Comparison of ENCODE assay signal across 12 cellular contexts in genomic region chr14:69052181-69052601, GRCh38.
A peak's percentile ranks its signal among the peaks of the same experiment; 100 is the strongest.
DNase-seq lines count a peak whose midpoint lies in the region; ATAC-seq and TF ChIP-seq lines count a peak whose summit lies in the region.
"Had no signal": no experiment of that assay in that cellular context is flagged by ENCODE, and none has a peak within 500 bp of the region (broad histone marks: within the 10 kb centered on the region; RNA-seq: fewer than 3 reads in every experiment).

No MANE protein-coding gene starts in this region.

- no peaks in the 10 kb centered on the region for H3K27me3 ChIP-seq in heart left ventricle
- H3K27me3 ChIP-seq in mammary epithelial cell (ENCODE audit: insufficient read depth, low read length) = no peaks in the 10 kb centered on the region
- no peaks in the 10 kb centered on the region for H3K27me3 ChIP-seq in upper lobe of left lung

- ATAC-seq in heart left ventricle (peak in 3 of 4 donors; percentile 16 to 43 (median 35)), left ventricle myocardium superior (no peak), upper lobe of left lung (ENCODE audit: low FRiP score in 2 of 2) (no peak), GM18858 (IDR thresholded peaks at IDR 0.05; ENCODE audit: unreplicated experiment) (no peak)
- ATAC-seq: activated CD8-positive, alpha-beta memory T cell treated with anti-CD3 and anti-CD28 coated beads, Interleukin-2, amount 10 ng/mL, durations not matched to agents 7 days and 5 days; activated naive CD8-positive, alpha-beta T cell treated with anti-CD3 and anti-CD28 coated beads, Interleukin-2, amount 50 U/mL, for 24 hours had no signal

- dilution Hi-C loops in mammary epithelial cell (cut with HindIII; ENCODE audit: low sequenced_read_pairs) = loop anchor here (5.0 kb wide), 2 partner anchors 95 kb away; no protein-coding TSS in a partner anchor

- no peak overlapping the region for H3K4me3 ChIP-seq in heart left ventricle
- no peak overlapping the region for H3K4me3 ChIP-seq in mammary epithelial cell (replicated peaks in 1 of 3; ENCODE audit: insufficient read depth in 1 of 3, low read depth in 2 of 3, low read length in 3 of 3)
- no peak overlapping the region for H3K4me3 ChIP-seq in upper lobe of left lung

- TF ChIP-seq EP300 in upper lobe of left lung (IDR thresholded peaks at IDR 0.05) = no peak

- intact Hi-C loops in heart left ventricle (cut with DNase I) = loop anchor here in 1 of 10 donors (5.0 kb wide), 1 partner anchor 115 kb away; no protein-coding TSS in a partner anchor
- intact Hi-C loops in left ventricle myocardium superior (cut with micrococcal nuclease) = no loop called here
- intact Hi-C loops in mammary epithelial cell (cut with micrococcal nuclease) = no loop called here

- H3K9me3 ChIP-seq in heart left ventricle (no peaks in the 10 kb centered on the region), mammary epithelial cell (replicated peaks; ENCODE audit: insufficient read depth, low read length) (no peaks in the 10 kb centered on the region), upper lobe of left lung (no peaks in the 10 kb centered on the region)

- no peak overlapping the region for H3K9ac ChIP-seq in mammary epithelial cell (ENCODE audit: insufficient read depth, low read length)

- H3K36me3 ChIP-seq in heart left ventricle (peaks cover 0 to 43% (median 27%) of the 10 kb centered on the region in 9 donors), mammary epithelial cell (ENCODE audit: insufficient read depth, low read length) (peaks cover 3% of the 10 kb centered on the region), upper lobe of left lung (peaks cover 15 to 32% (median 22%) of the 10 kb centered on the region in 4 donors)

- DNase-seq in heart left ventricle (peak in 1 of 5 donors; percentile 34), left ventricle myocardium superior (no peak), mammary epithelial cell (no peak), lung microvascular endothelial cell (ENCODE audit: low read depth in 2 of 2) (peak; percentile 51 to 81), upper lobe of left lung (no peak), amygdala (lab: John Stamatoyannopoulos, UW) (no peak)
- no peak for DNase-seq in activated naive CD4-positive, alpha-beta T cell (lab: John Stamatoyannopoulos, UW)
- DNase-seq: activated CD8-positive, alpha-beta memory T cell treated with anti-CD3 and anti-CD28 coated beads, Interleukin-2, amount 10 ng/mL, durations not matched to agents 7 days and 5 days; activated naive CD8-positive, alpha-beta T cell treated with anti-CD3 and anti-CD28 coated beads, Interleukin-2, amount 50 U/mL, for 24 hours; foreskin melanocyte; NCI-H2081 treated with DMSO at 0.1 percent for 48 hours had no signal

- H3K79me2 ChIP-seq in mammary epithelial cell (ENCODE audit: insufficient read depth, low read length) = no peaks in the 10 kb centered on the region

- 34 to 51% (median 36%) methylated on average over 4 of the region's 4 CpGs for WGBS in heart left ventricle, 4 donors
- WGBS in mammary epithelial cell (ENCODE audit: low coverage, missing lambda C conversion rate) = 98% methylated on average over 4 of the region's 4 CpGs
- 38 to 44% methylated on average over 4 of the region's 4 CpGs for WGBS in upper lobe of left lung, 2 donors

- H3K4me2 ChIP-seq in mammary epithelial cell (ENCODE audit: insufficient read depth, low read depth, low read length) = no peak overlapping the region

- TF ChIP-seq POLR2A in heart left ventricle (IDR thresholded peaks at IDR 0.05) = no peak
- TF ChIP-seq POLR2A in upper lobe of left lung (IDR thresholded peaks at IDR 0.05) = no peak

- BruUV-seq in mammary epithelial cell (replicated peaks; lab: Mats Ljungman, UMichigan) = TSS peak; percentile 21

- H3K4me1 ChIP-seq in heart left ventricle = peaks cover 10 to 73% (median 54%) of the 10 kb centered on the region in 12 donors
- H3K4me1 ChIP-seq in mammary epithelial cell (ENCODE audit: insufficient read depth, low read length) = peaks cover 5% of the 10 kb centered on the region
- H3K4me1 ChIP-seq in upper lobe of left lung = peaks cover 43 to 59% (median 46%) of the 10 kb centered on the region in 4 donors

- TF ChIP-seq CTCF in heart left ventricle (IDR thresholded peaks at IDR 0.05) (no peak), mammary epithelial cell (conservative IDR thresholded peaks at IDR 0.05 in 1 of 2, IDR thresholded peaks at IDR 0.05 in 1 of 2; ENCODE audit: extremely low read depth in 1 of 2, insufficient read depth in 1 of 2, low read depth in 1 of 2, low read length in 2 of 2) (no peak), upper lobe of left lung (IDR thresholded peaks at IDR 0.05) (no peak)

- no peak overlapping the region for H2AFZ ChIP-seq in mammary epithelial cell (ENCODE audit: low read depth, low read length)

- H4K20me1 ChIP-seq in mammary epithelial cell (ENCODE audit: insufficient read depth, low read length) = no peaks in the 10 kb centered on the region

- in situ Hi-C loops in mammary epithelial cell (cut with MboI; ENCODE audit: low sequenced_read_pairs in 2 of 2) = no loop called here

- CTCF ChIA-PET in mammary epithelial cell (lab: Charles Lee; ENCODE audit: low non-redundant PET) = interaction anchor here (0.8 kb wide), 1 partner anchor 60 kb away, joined by 5 read pairs; no protein-coding TSS in a partner anchor

- peak overlapping the region in 10 of 12 donors; percentile 11 to 87 (median 80) for H3K27ac ChIP-seq in heart left ventricle
- no peak overlapping the region for H3K27ac ChIP-seq in mammary epithelial cell (ENCODE audit: insufficient read depth, low read depth, low read length)
- peak overlapping the region; percentile 53 to 84 (median 73) for H3K27ac ChIP-seq in upper lobe of left lung

Comparison
In these comparisons a context has a peak if more than half of its experiments do, and no peak if none do; other contexts are left out.
1. ATAC-seq: peak in heart left ventricle (3 of 4); none in left ventricle myocardium superior (single experiment), upper lobe of left lung (0 of 2) and GM18858 (single experiment).
2. DNase-seq: peak in lung microvascular endothelial cell (2 of 2); none in left ventricle myocardium superior (single experiment), mammary epithelial cell (single experiment), upper lobe of left lung (0 of 2), amygdala (0 of 56) and activated naive CD4-positive, alpha-beta T cell (0 of 4).